ENCODE assay signal across 2 cellular contexts in genomic region chr15:36571301-36571700, GRCh38.
TF ChIP-seq lines count a peak whose summit lies in the region.

No MANE protein-coding gene starts in this region.

TF ChIP-seq in neural cell, 6 proteins besides CTCF, POLR2A, EP300 and RAD21 (continued from another document):
- no peak for TF ChIP-seq REST (IDR thresholded peaks at IDR 0.05; ENCODE audit: borderline replicate concordance)
- no peak for TF ChIP-seq POLR2AphosphoS5 (IDR thresholded peaks at IDR 0.05)
- TF ChIP-seq MXI1 (conservative IDR thresholded peaks at IDR 0.05; ENCODE audit: poor library complexity, severe bottlenecking): no peak
- no peak for TF ChIP-seq TAF1 (IDR thresholded peaks at IDR 0.05; ENCODE audit: low read depth)
- no peak for TF ChIP-seq SMC3 (conservative IDR thresholded peaks at IDR 0.05; ENCODE audit: poor library complexity)

TF ChIP-seq in HepG2, 621 proteins besides CTCF, POLR2A, EP300 and RAD21 (continued from another document):
- TF ChIP-seq ZNF430 (CRISPR knock-in tag; IDR thresholded peaks at IDR 0.05) (no peak), ZNF468 (CRISPR knock-in tag; IDR thresholded peaks at IDR 0.05) (no peak), THAP7 (CRISPR knock-in tag; IDR thresholded peaks at IDR 0.05) (no peak), MED1 (CRISPR knock-in tag; IDR thresholded peaks at IDR 0.05) (no peak), NFYB (CRISPR knock-in tag; IDR thresholded peaks at IDR 0.05) (no peak), ZNF614 (CRISPR knock-in tag; IDR thresholded peaks at IDR 0.05; ENCODE audit: borderline replicate concordance) (no peak), ASH2L (IDR thresholded peaks at IDR 0.05; ENCODE audit: insufficient read length, low read depth, low read length) (no peak), MYC (CRISPR knock-in tag; IDR thresholded peaks at IDR 0.05; ENCODE audit: borderline replicate concordance) (no peak), PITX1 (CRISPR knock-in tag; IDR thresholded peaks at IDR 0.05) (no peak), ARID5B (CRISPR knock-in tag; IDR thresholded peaks at IDR 0.05) (no peak), ZBTB10 (CRISPR knock-in tag; IDR thresholded peaks at IDR 0.05; ENCODE audit: borderline replicate concordance) (no peak)
TF ChIP-seq in HepG2: peak in this region for 0.
